Comparison of ENCODE assay signal across 15 cellular contexts in genomic region chr4:99189900-99190299, GRCh38. TPM values are rescaled to one million over a fixed set of nuclear protein-coding genes. Genes with fewer than 3 reads are reported as not detected.
"Had no signal": no experiment of that assay in that cellular context is flagged by ENCODE, and none has a peak within 500 bp of the region (broad histone marks: within the 10 kb centered on the region; RNA-seq: fewer than 3 reads in every experiment).

No MANE protein-coding gene starts in this region.

RNA-seq across cellular contexts. Expression of gene ADH6, which starts 29.1 kb away (rescaled TPM):
- total RNA-seq: activated CD4-positive, alpha-beta memory T cell treated with anti-CD3 and anti-CD28 coated beads, Interleukin-2, amount 10 ng/mL, durations not matched to agents 7 days and 5 days; activated CD4-positive, alpha-beta T cell treated with anti-CD3 and anti-CD28 coated beads, Interleukin-2, amount 10 ng/mL, durations not matched to agents 7 days and 5 days; activated naive CD4-positive, alpha-beta T cell treated with anti-CD3 and anti-CD28 coated beads, Interleukin-2, amount 50 U/mL, for 72 hours; activated naive CD8-positive, alpha-beta T cell treated with anti-CD3 and anti-CD28 coated beads, Interleukin-2, amount 10 ng/mL, durations not matched to agents 7 days and 5 days; activated T-cell treated with anti-CD3 and anti-CD28 coated beads, Interleukin-2, amount 50 U/mL, for 72 hours; astrocyte; bronchial epithelial cell; cardiac septum; cerebellum; endodermal cell; epithelial cell of proximal tubule; esophagus mucosa; fibroblast of villous mesenchyme; glomerular endothelial cell; T-helper 2 cell treated with Interferon-gamma antibody and Interleukin-4, amounts not matched to agents 100 ng/mL and 5 ng/mL, for 36 hours had no signal

RNA-seq across cellular contexts. Expression of gene ADH4, which starts 45.8 kb away (rescaled TPM):
- total RNA-seq: activated CD4-positive, alpha-beta memory T cell treated with anti-CD3 and anti-CD28 coated beads, Interleukin-2, amount 10 ng/mL, durations not matched to agents 7 days and 5 days; activated CD4-positive, alpha-beta T cell treated with anti-CD3 and anti-CD28 coated beads, Interleukin-2, amount 10 ng/mL, durations not matched to agents 7 days and 5 days; activated naive CD4-positive, alpha-beta T cell treated with anti-CD3 and anti-CD28 coated beads, Interleukin-2, amount 50 U/mL, for 72 hours; activated naive CD8-positive, alpha-beta T cell treated with anti-CD3 and anti-CD28 coated beads, Interleukin-2, amount 10 ng/mL, durations not matched to agents 7 days and 5 days; activated T-cell treated with anti-CD3 and anti-CD28 coated beads, Interleukin-2, amount 50 U/mL, for 72 hours; astrocyte; bronchial epithelial cell; cardiac septum; cerebellum; endodermal cell; epithelial cell of proximal tubule; fibroblast of villous mesenchyme; glomerular endothelial cell; T-helper 2 cell treated with Interferon-gamma antibody and Interleukin-4, amounts not matched to agents 100 ng/mL and 5 ng/mL, for 36 hours had no signal
